16 cellular contexts compared by ENCODE assay signal in the genomic region with DNA sequence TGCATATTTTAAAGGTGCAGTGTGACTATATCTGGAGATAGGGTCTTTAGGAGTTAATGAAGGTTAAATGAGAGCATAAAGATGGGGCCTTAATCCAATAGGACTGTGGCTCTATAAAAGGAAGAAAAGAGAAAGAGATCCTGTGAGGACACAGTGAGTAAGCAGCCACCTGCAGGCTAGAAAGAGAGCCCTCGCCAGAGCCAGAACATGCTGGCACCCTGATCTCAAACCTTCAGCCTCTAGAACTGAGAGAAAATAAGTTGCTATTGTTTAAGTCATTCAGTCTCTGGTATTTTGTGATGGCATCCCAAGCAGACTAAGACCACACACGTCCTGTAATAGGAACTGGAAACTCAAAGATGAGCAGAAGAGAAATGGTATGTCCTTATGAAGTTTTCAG. TPM values are rescaled to one million over a fixed set of nuclear protein-coding genes. Genes with fewer than 3 reads are reported as not detected.
A peak's percentile ranks its signal among the peaks of the same experiment; 100 is the strongest.
DNase-seq lines count a peak whose midpoint lies in the region; ATAC-seq and TF ChIP-seq lines count a peak whose summit lies in the region.
"Had no signal": no experiment of that assay in that cellular context is flagged by ENCODE, and none has a peak within 500 bp of the region (broad histone marks: within the 10 kb centered on the region; RNA-seq: fewer than 3 reads in every experiment).

No MANE protein-coding gene starts in this region.

- no peak overlapping the region for H3K14ac ChIP-seq in trophoblast cell (ENCODE audit: low read length)

- no TSS peak for BruUV-seq in Panc1 (replicated peaks; lab: Mats Ljungman, UMichigan)

- in situ Hi-C loops in Panc1 (cut with HindIII; ENCODE audit: low pct_unique_long_range_greater_than_20kb, low sequenced_read_pairs), result no loop called here

- H3K4me2 ChIP-seq in trophoblast cell (ENCODE audit: low read length), result no peak overlapping the region
- H3K4me2 ChIP-seq: SK-N-SH had no signal

- H4K12ac ChIP-seq in trophoblast cell (ENCODE audit: low read depth, low read length), result no peak overlapping the region

- no peak overlapping the region for H2BK120ac ChIP-seq in trophoblast cell (ENCODE audit: insufficient read depth, low read length, poor library complexity)

- TF ChIP-seq CTCF in Panc1 (IDR thresholded peaks at IDR 0.05) (0 out of 2 replicates have a peak, but pooled peaks have one; percentile 5), epithelial cell of esophagus (IDR thresholded peaks at IDR 0.05; ENCODE audit: insufficient read depth, low read depth, low read length, missing control alignments) (peak; percentile 17)

- H3K4me3 ChIP-seq in Panc1 (ENCODE audit: low read depth in 2 of 2, low read length in 2 of 2) (no peak overlapping the region), epithelial cell of esophagus (ENCODE audit: low read length) (no peak overlapping the region), trophoblast cell (ENCODE audit: low read depth, low read length) (no peak overlapping the region)
- H3K4me3 ChIP-seq: HAP-1 had no signal

- H3K4me1 ChIP-seq in Panc1 (ENCODE audit: control insufficient read depth, insufficient read depth, low read length) (no peaks in the 10 kb centered on the region), trophoblast cell (ENCODE audit: control insufficient read depth in 1 of 2, insufficient read depth in 2 of 2, low read length in 2 of 2) (no peaks in the 10 kb centered on the region)
- H3K4me1 ChIP-seq: HAP-1 had no signal

- no peak overlapping the region for H2AK5ac ChIP-seq in trophoblast cell (ENCODE audit: low read length)

- intact Hi-C loops in Panc1 (cut with micrococcal nuclease; ENCODE audit: unreplicated experiment), result loop anchor here (2.0 to 5.0 kb wide), 3 partner anchors 58 to 804 kb away; no protein-coding TSS in a partner anchor

- DNase-seq in HT1080 (ENCODE audit: low read depth) (peak; percentile 14), Panc1 (ENCODE audit: low read depth, low spot score) (no peak), epithelial cell of esophagus (ENCODE audit: low read depth) (peak; percentile 8), trophoblast cell (peak; percentile 89)
- no peak for DNase-seq in NK-92 treated with Interleukin-12 subunit alpha and Interleukin-12 subunit beta, amount 100 ng/mL, for 24 hours (lab: John Stamatoyannopoulos, UW)
- DNase-seq: CD8-positive, alpha-beta memory T cell; IMR-90; Kasumi-1; NCI-H1105 treated with DMSO at 0.1 percent for 48 hours; NCI-H187; NCI-H2171 treated with DMSO at 0.1 percent for 48 hours; SK-N-SH had no signal

- no CpG with 5 or more reads among the region's 2 CpGs for WGBS in trophoblast cell (ENCODE audit: extremely low coverage, insufficient coverage, insufficient read length)

- H3K36me3 ChIP-seq in Panc1 (ENCODE audit: control insufficient read depth, insufficient read depth, low read length), result no peaks in the 10 kb centered on the region
- no peaks in the 10 kb centered on the region for H3K36me3 ChIP-seq in trophoblast cell (ENCODE audit: control insufficient read depth in 1 of 2, insufficient read depth in 2 of 2, low read length in 2 of 2)
- H3K36me3 ChIP-seq: HAP-1 had no signal

- no peak overlapping the region for H3K23ac ChIP-seq in trophoblast cell (ENCODE audit: low read length)

- no peaks in the 10 kb centered on the region for H3K27me3 ChIP-seq in Panc1 (ENCODE audit: control insufficient read depth, insufficient read depth, low read length)
- H3K27me3 ChIP-seq in trophoblast cell (ENCODE audit: insufficient read depth, low read length), result no peaks in the 10 kb centered on the region

- no peaks in the 10 kb centered on the region for H3K79me1 ChIP-seq in trophoblast cell (ENCODE audit: low read length)

- H3K4ac ChIP-seq in trophoblast cell (ENCODE audit: low read depth, low read length), result no peak overlapping the region

- no peak overlapping the region for H4K8ac ChIP-seq in trophoblast cell (ENCODE audit: low read depth, low read length)

- H3K9ac ChIP-seq in trophoblast cell (ENCODE audit: low read length), result no peak overlapping the region
- H3K9ac ChIP-seq: SK-N-SH had no signal

- no peak overlapping the region for H3K18ac ChIP-seq in trophoblast cell (ENCODE audit: low read length)

- H3K79me2 ChIP-seq in trophoblast cell (ENCODE audit: control insufficient read depth, insufficient read depth, low read length, poor library complexity), result no peaks in the 10 kb centered on the region

- no peaks in the 10 kb centered on the region for H3K9me3 ChIP-seq in Panc1 (ENCODE audit: control insufficient read depth, insufficient read depth, low read depth, low read length)
- H3K9me3 ChIP-seq in trophoblast cell (ENCODE audit: insufficient read depth, low read depth, low read length), result no peaks in the 10 kb centered on the region
- H3K9me3 ChIP-seq: HAP-1, SK-N-SH had no signal

- POLR2A ChIA-PET in Panc1 (lab: Charles Lee), result no interaction called here

- CTCF ChIA-PET in Panc1 (lab: Charles Lee), result no interaction called here

- no peak overlapping the region for H2BK12ac ChIP-seq in trophoblast cell (ENCODE audit: low read length)

- ATAC-seq in Panc1 (no peak), GM18868 (IDR thresholded peaks at IDR 0.05; ENCODE audit: unreplicated experiment) (no peak), GM21529 (IDR thresholded peaks at IDR 0.05; ENCODE audit: unreplicated experiment) (no peak)
- ATAC-seq: Right ventricle myocardium inferior had no signal

- no peak overlapping the region for H2BK5ac ChIP-seq in trophoblast cell (ENCODE audit: low read depth, low read length, poor library complexity)

- no peak overlapping the region for H4K91ac ChIP-seq in trophoblast cell (ENCODE audit: low read depth, low read length)

- H3K27ac ChIP-seq in Panc1 (ENCODE audit: low read length) (no peak overlapping the region), trophoblast cell (ENCODE audit: low read depth, low read length) (no peak overlapping the region)

- H2AFZ ChIP-seq in trophoblast cell (ENCODE audit: insufficient read depth, low read length, poor library complexity), result no peak overlapping the region

RNA-seq across cellular contexts. Expression of gene RNF180, which starts 41.0 kb away (rescaled TPM):
- total RNA-seq in HT1080 (2014; rRNA removed; shearing (Covaris generic)), result 3.4 and 5.9 TPM in 2 replicates
- polyA plus RNA-seq in HT1080 (2015; cell fraction: cytosol; rRNA removed), result 2.3 and 2.5 TPM in 2 replicates
- 4.1 and 4.8 TPM in 2 replicates for polyA plus RNA-seq in HT1080 (2015; cell fraction: nucleus; rRNA removed)
- total RNA-seq in Panc1 (2021; ENCODE audit: unreplicated experiment), result 7.8 TPM
- polyA plus RNA-seq in Panc1 (2012; ENCODE audit: insufficient read length), result 1.5 TPM
- 1.7 and 1.9 TPM in 2 replicates for polyA plus RNA-seq in trophoblast cell (2013)
- total RNA-seq: CD8-positive, alpha-beta memory T cell had no signal
- polyA plus RNA-seq: CD8-positive, alpha-beta memory T cell had no signal

Comparison
In these comparisons a context has a peak if more than half of its experiments do, and no peak if none do; other contexts are left out.
1. DNase-seq: peak in HT1080 (single experiment), epithelial cell of esophagus (single experiment) and trophoblast cell (2 of 2); none in Panc1 (single experiment) and NK-92 treated with Interleukin-12 subunit alpha and Interleukin-12 subunit beta, amount 100 ng/mL, for 24 hours (single experiment).